3 cellular contexts compared by ENCODE assay signal in the genomic region with DNA sequence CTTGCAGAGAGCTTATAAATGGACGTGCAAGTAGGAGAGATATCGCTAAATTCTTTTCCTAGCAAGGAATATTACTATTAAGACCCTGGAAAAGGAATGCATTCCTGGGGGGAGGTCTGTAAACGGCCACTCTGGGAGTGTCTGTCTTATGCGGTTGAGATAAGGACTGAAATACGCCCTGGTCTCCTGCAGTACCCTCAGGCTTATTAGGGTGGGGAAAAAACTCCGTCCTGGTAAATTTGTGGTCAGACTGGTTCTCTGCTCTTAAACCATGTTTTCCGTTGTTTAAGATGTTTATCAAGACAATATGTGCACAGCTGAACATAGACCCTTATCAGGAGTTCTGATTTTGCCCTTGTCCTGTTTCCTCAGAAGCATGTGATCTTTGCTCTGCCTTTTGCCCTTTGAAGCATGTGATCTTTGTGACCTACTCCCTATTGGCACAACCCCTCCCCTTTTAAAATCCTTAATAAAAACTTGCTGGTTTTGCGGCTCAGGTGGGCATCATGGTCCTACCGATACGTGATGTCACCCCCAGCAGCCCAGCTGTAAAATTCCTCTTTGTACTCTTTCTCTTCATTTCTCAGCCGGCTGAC.
TF ChIP-seq lines count a peak whose summit lies in the region.
"Not testable (repeated sequence)": the region's sequence is repeated elsewhere in the genome, so short reads cannot be mapped to it uniquely, and the experiment has no call there.

No MANE protein-coding gene starts in this region.

TF ChIP-seq in HEK293, 187 proteins besides CTCF, POLR2A, EP300 and RAD21:
- TF ChIP-seq SETDB1 (IDR thresholded peaks at IDR 0.05; ENCODE audit: insufficient read length, low read length), result peak; percentile 67

TF ChIP-seq in K562, 482 proteins besides CTCF, POLR2A, EP300 and RAD21 (continues in another document):
- TF ChIP-seq CBX1 (IDR thresholded peaks at IDR 0.05; ENCODE audit: low read depth) (0 out of 2 replicates have a peak, but pooled peaks have one; percentile 57), POLR2B (IDR thresholded peaks at IDR 0.05; ENCODE audit: low read depth, partially characterized antibody) (peak; percentile 28), ZNF280A (IDR thresholded peaks at IDR 0.05; ENCODE audit: low read depth, partially characterized antibody) (peak; percentile 97), ZEB2 (IDR thresholded peaks at IDR 0.05) (0 out of 2 replicates have a peak, but pooled peaks have one; percentile 50), TEAD1 (CRISPR knock-in tag; IDR thresholded peaks at IDR 0.05) (peak in 1 of 2 experiments; percentile 36; a peak in 2 of 4 replicates), SMAD4 (CRISPR knock-in tag; conservative IDR thresholded peaks at IDR 0.05) (0 out of 2 replicates have a peak, but pooled peaks have one; percentile 31), TFE3 (CRISPR knock-in tag; IDR thresholded peaks at IDR 0.05) (peak; percentile 17; the same call in 1 of the 2 replicates), TRIM28 (IDR thresholded peaks at IDR 0.05) (peak; percentile 98), NR2C1 (tag; IDR thresholded peaks at IDR 0.05) (0 out of 2 replicates have a peak, but pooled peaks have one; percentile 37), ZNF445 (CRISPR knock-in tag; IDR thresholded peaks at IDR 0.05; ENCODE audit: low read depth) (peak; percentile 96), ZNF398 (CRISPR knock-in tag; IDR thresholded peaks at IDR 0.05) (0 out of 2 replicates have a peak, but pooled peaks have one; percentile 2), TRIM24 (IDR thresholded peaks at IDR 0.05) (peak; percentile 60 to 74; a peak in 3 of 4 replicates), HDAC2 (IDR thresholded peaks at IDR 0.05) (0 out of 2 replicates have a peak, but pooled peaks have one; percentile 10)
- TF ChIP-seq, protein P1, sequence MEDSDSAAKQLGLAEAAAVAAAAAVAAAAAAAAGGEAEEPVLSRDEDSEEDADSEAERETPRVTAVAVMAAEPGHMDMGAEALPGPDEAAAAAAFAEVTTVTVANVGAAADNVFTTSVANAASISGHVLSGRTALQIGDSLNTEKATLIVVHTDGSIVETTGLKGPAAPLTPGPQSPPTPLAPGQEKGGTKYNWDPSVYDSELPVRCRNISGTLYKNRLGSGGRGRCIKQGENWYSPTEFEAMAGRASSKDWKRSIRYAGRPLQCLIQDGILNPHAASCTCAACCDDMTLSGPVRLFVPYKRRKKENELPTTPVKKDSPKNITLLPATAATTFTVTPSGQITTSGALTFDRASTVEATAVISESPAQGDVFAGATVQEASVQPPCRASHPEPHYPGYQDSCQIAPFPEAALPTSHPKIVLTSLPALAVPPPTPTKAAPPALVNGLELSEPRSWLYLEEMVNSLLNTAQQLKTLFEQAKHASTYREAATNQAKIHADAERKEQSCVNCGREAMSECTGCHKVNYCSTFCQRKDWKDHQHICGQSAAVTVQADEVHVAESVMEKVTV (CRISPR knock-in tag; IDR thresholded peaks at IDR 0.05), result 0 out of 2 replicates have a peak, but pooled peaks have one; percentile 13
- not testable (repeated sequence) for TF ChIP-seq NR2C1 (IDR thresholded peaks at IDR 0.05)
- TF ChIP-seq, protein P2, sequence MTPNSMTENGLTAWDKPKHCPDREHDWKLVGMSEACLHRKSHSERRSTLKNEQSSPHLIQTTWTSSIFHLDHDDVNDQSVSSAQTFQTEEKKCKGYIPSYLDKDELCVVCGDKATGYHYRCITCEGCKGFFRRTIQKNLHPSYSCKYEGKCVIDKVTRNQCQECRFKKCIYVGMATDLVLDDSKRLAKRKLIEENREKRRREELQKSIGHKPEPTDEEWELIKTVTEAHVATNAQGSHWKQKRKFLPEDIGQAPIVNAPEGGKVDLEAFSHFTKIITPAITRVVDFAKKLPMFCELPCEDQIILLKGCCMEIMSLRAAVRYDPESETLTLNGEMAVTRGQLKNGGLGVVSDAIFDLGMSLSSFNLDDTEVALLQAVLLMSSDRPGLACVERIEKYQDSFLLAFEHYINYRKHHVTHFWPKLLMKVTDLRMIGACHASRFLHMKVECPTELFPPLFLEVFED (CRISPR knock-in tag; conservative IDR thresholded peaks at IDR 0.05), result peak; percentile 3; the same call in 1 of the 2 replicates

TF ChIP-seq in liver, 16 proteins besides CTCF, POLR2A, EP300 and RAD21:
- TF ChIP-seq RXRA (IDR thresholded peaks at IDR 0.05) (peak in 1 of 2 donors; percentile 27), HNF4A (conservative IDR thresholded peaks at IDR 0.05) (peak; percentile 59 to 65)
